8 cellular contexts compared by ENCODE assay signal in genomic region chr4:143337600-143338287, GRCh38. TPM values are rescaled to one million over a fixed set of nuclear protein-coding genes. Genes with fewer than 3 reads are reported as not detected.
A peak's percentile ranks its signal among the peaks of the same experiment; 100 is the strongest.
DNase-seq lines count a peak whose midpoint lies in the region; ATAC-seq and TF ChIP-seq lines count a peak whose summit lies in the region.

No MANE protein-coding gene starts in this region.

- H3K36me3 Mint-ChIP-seq in activated CD8-positive, alpha-beta T cell treated with anti-CD3 and anti-CD28 coated beads, Interleukin-2, amount 10 ng/mL, durations not matched to agents 7 days and 5 days (ENCODE audit: low read depth): no peaks in the 10 kb centered on the region

- CTCF ChIA-PET in activated CD8-positive, alpha-beta T cell treated with anti-CD3 and anti-CD28 coated beads, Interleukin-2, amount 10 ng/mL, durations not matched to agents 7 days and 5 days (lab: Charles Lee): no interaction called here

- peak overlapping the region; percentile 95 for H3K4me3 ChIP-seq in neuron (ENCODE audit: low read length)

- H3K9me3 ChIP-seq in neuron (ENCODE audit: low read length): no peaks in the 10 kb centered on the region

- no peaks in the 10 kb centered on the region for H3K9me3 Mint-ChIP-seq in activated CD8-positive, alpha-beta T cell treated with anti-CD3 and anti-CD28 coated beads, Interleukin-2, amount 10 ng/mL, durations not matched to agents 7 days and 5 days (ENCODE audit: insufficient read depth)

- H3K27me3 Mint-ChIP-seq in activated CD8-positive, alpha-beta T cell treated with anti-CD3 and anti-CD28 coated beads, Interleukin-2, amount 10 ng/mL, durations not matched to agents 7 days and 5 days (ENCODE audit: low read depth): peaks cover 50% of the 10 kb centered on the region

- DNase-seq in CD1c-positive myeloid dendritic cell (ENCODE audit: extremely low spot score) (peak; percentile 21), HK-2 (ENCODE audit: unreplicated experiment) (peak; percentile 35), glomerular visceral epithelial cell (ENCODE audit: extremely low spot score) (peak; percentile 49), GM13976 (ENCODE audit: low spot score) (no peak)
- peak; percentile 25 for DNase-seq in activated CD8-positive, alpha-beta T cell treated with anti-CD3 and anti-CD28 coated beads, Interleukin-2, amount 10 ng/mL, durations not matched to agents 7 days and 5 days

- no peak for TF ChIP-seq CTCF in GM13976 (IDR thresholded peaks at IDR 0.05; ENCODE audit: borderline replicate concordance, control extremely low read depth, extremely low read depth, insufficient read depth, missing control alignments)

- H2AFZ ChIP-seq in neuron (ENCODE audit: low read depth, low read length): peak overlapping the region; percentile 62

- peaks cover 5% of the 10 kb centered on the region for H3K4me1 ChIP-seq in neuron (ENCODE audit: insufficient read depth, low read length)

- in situ Hi-C loops in GM13976 (cut with MboI; ENCODE audit: low sequenced_read_pairs, unreplicated experiment): no loop called here

- ATAC-seq in activated CD8-positive, alpha-beta T cell treated with anti-CD3 and anti-CD28 coated beads, Interleukin-2, amount 10 ng/mL, durations not matched to agents 7 days and 5 days: peak; percentile 15
- no peak for ATAC-seq in HG03378 (IDR thresholded peaks at IDR 0.05; ENCODE audit: unreplicated experiment)
- ATAC-seq in GM19455 (IDR thresholded peaks at IDR 0.05; ENCODE audit: unreplicated experiment): no peak

- H3K27me3 ChIP-seq in neuron (ENCODE audit: insufficient read depth, low read length): no peaks in the 10 kb centered on the region

- H3K36me3 ChIP-seq in neuron (ENCODE audit: insufficient read depth, low read length): no peaks in the 10 kb centered on the region

- H3K4me3 Mint-ChIP-seq in activated CD8-positive, alpha-beta T cell treated with anti-CD3 and anti-CD28 coated beads, Interleukin-2, amount 10 ng/mL, durations not matched to agents 7 days and 5 days: peak overlapping the region; percentile 76

- POLR2A ChIA-PET in activated CD8-positive, alpha-beta T cell treated with anti-CD3 and anti-CD28 coated beads, Interleukin-2, amount 10 ng/mL, durations not matched to agents 7 days and 5 days (lab: Charles Lee): interaction anchor here (1.1 to 1.4 kb wide), 2 partner anchors 154 to 176 kb away, joined by 3 to 4 read pairs; no protein-coding TSS in a partner anchor

- H3K4me1 Mint-ChIP-seq in activated CD8-positive, alpha-beta T cell treated with anti-CD3 and anti-CD28 coated beads, Interleukin-2, amount 10 ng/mL, durations not matched to agents 7 days and 5 days (ENCODE audit: low read depth): peaks cover 11% of the 10 kb centered on the region

- no peak overlapping the region for H3K27ac Mint-ChIP-seq in activated CD8-positive, alpha-beta T cell treated with anti-CD3 and anti-CD28 coated beads, Interleukin-2, amount 10 ng/mL, durations not matched to agents 7 days and 5 days

RNA-seq across cellular contexts. Expression of gene GAB1, which starts 1.1 kb away (rescaled TPM):
- under 1 TPM; 0.37 to 0.79 TPM for total RNA-seq in activated CD8-positive, alpha-beta T cell treated with anti-CD3 and anti-CD28 coated beads, Interleukin-2, amount 10 ng/mL, durations not matched to agents 7 days and 5 days
